Comparison of ENCODE assay signal across 2 cellular contexts in genomic region chr6:97305676-97306075, GRCh38.
TF ChIP-seq lines count a peak whose summit lies in the region.

No MANE protein-coding gene starts in this region.

TF ChIP-seq in H1, 55 proteins besides CTCF, POLR2A, EP300 and RAD21:
- TF ChIP-seq SP4 (IDR thresholded peaks at IDR 0.05; ENCODE audit: low read length) (no peak), SAP30 (IDR thresholded peaks at IDR 0.05; ENCODE audit: insufficient read depth, insufficient replicate concordance, low read length) (no peak), KDM1A (IDR thresholded peaks at IDR 0.05; ENCODE audit: borderline replicate concordance, low read length) (no peak), BCL11A (IDR thresholded peaks at IDR 0.05; ENCODE audit: low read depth in 2 of 2, low read length in 2 of 2) (no peak), ATF2 (IDR thresholded peaks at IDR 0.05; ENCODE audit: low read length) (no peak), SIN3A (conservative IDR thresholded peaks at IDR 0.05 in 1 of 2, IDR thresholded peaks at IDR 0.05 in 1 of 2; ENCODE audit: low read depth in 1 of 2, low read length in 2 of 2) (no peak), TEAD4 (IDR thresholded peaks at IDR 0.05; ENCODE audit: low read depth, low read length) (no peak), SIRT6 (IDR thresholded peaks at IDR 0.05; ENCODE audit: low read length) (no peak), POLR2AphosphoS5 (IDR thresholded peaks at IDR 0.05; ENCODE audit: low read depth, low read length) (no peak), HDAC2 (IDR thresholded peaks at IDR 0.05; ENCODE audit: borderline replicate concordance in 1 of 2, low read depth in 2 of 2, low read length in 2 of 2) (no peak), JUND (IDR thresholded peaks at IDR 0.05; ENCODE audit: low read length) (no peak), POU5F1 (IDR thresholded peaks at IDR 0.05; ENCODE audit: low read depth, low read length) (no peak), BACH1 (IDR thresholded peaks at IDR 0.05; ENCODE audit: low read length) (no peak), KDM4A (IDR thresholded peaks at IDR 0.05; ENCODE audit: low read depth, low read length, severe bottlenecking) (no peak), RBBP5 (IDR thresholded peaks at IDR 0.05; ENCODE audit: borderline replicate concordance, low read depth, low read length) (no peak)
TF ChIP-seq in H1: peak in this region for 0.

TF ChIP-seq in neural cell, 6 proteins besides CTCF, POLR2A, EP300 and RAD21:
- no peak for TF ChIP-seq TAF1 (IDR thresholded peaks at IDR 0.05; ENCODE audit: low read depth)
- TF ChIP-seq EZH2 (IDR thresholded peaks at IDR 0.05; ENCODE audit: borderline replicate concordance, insufficient read depth, low read length, poor library complexity, severe bottlenecking) = no peak
- TF ChIP-seq POLR2AphosphoS5 (IDR thresholded peaks at IDR 0.05) = no peak
- TF ChIP-seq REST (IDR thresholded peaks at IDR 0.05; ENCODE audit: borderline replicate concordance) = no peak
- TF ChIP-seq SMC3 (conservative IDR thresholded peaks at IDR 0.05; ENCODE audit: poor library complexity) = no peak
- no peak for TF ChIP-seq MXI1 (conservative IDR thresholded peaks at IDR 0.05; ENCODE audit: poor library complexity, severe bottlenecking)
